In genomic region chr2:33704352-33704751, GRCh38 we compare ENCODE assay signal across 20 cellular contexts.
DNase-seq lines count a peak whose midpoint lies in the region; ATAC-seq, FAIRE-seq and TF ChIP-seq lines count a peak whose summit lies in the region.
"Had no signal": no experiment of that assay in that cellular context is flagged by ENCODE, and none has a peak within 500 bp of the region (broad histone marks: within the 10 kb centered on the region; RNA-seq: fewer than 3 reads in every experiment).

No MANE protein-coding gene starts in this region.

- intact Hi-C loops in endothelial cell of umbilical vein (cut with micrococcal nuclease) = no loop called here

- no peak overlapping the region for H3K9ac ChIP-seq in endothelial cell of umbilical vein (replicated peaks; ENCODE audit: extremely low read depth, insufficient read depth, low read length)

- CTCF ChIA-PET in endothelial cell of umbilical vein (lab: Charles Lee) = no interaction called here

- peak; percentile 83 for FAIRE-seq in endothelial cell of umbilical vein (lab: Jason Lieb, UNC)
- FAIRE-seq: G401.6, H54, HTR-8/SVneo had no signal

- no peak for TF ChIP-seq CTCF in endothelial cell of umbilical vein (IDR thresholded peaks at IDR 0.05; ENCODE audit: extremely low read depth in 1 of 2, insufficient read depth in 1 of 2, low read depth in 1 of 2, low read length in 2 of 2)
- no peak for TF ChIP-seq CTCF in neural crest cell (conservative IDR thresholded peaks at IDR 0.05)

- no peak for ATAC-seq in GM21619 (IDR thresholded peaks at IDR 0.05; ENCODE audit: unreplicated experiment)

- H3K36me3 ChIP-seq in HAP-1 (replicated peaks) (no peaks in the 10 kb centered on the region), SJSA1 (no peaks in the 10 kb centered on the region), endothelial cell of umbilical vein (ENCODE audit: control insufficient read depth in 2 of 2, extremely low read depth in 1 of 2, insufficient read depth in 2 of 2, low read length in 2 of 2) (no peaks in the 10 kb centered on the region)

- POLR2A ChIA-PET in endothelial cell of umbilical vein (lab: Charles Lee) = no interaction called here

- H3K27me3 ChIP-seq in HAP-1 (ENCODE audit: low read depth) (no peaks in the 10 kb centered on the region), SJSA1 (replicated peaks) (no peaks in the 10 kb centered on the region), endothelial cell of umbilical vein (ENCODE audit: control insufficient read depth in 2 of 2, insufficient read depth in 2 of 2, low read length in 2 of 2) (no peaks in the 10 kb centered on the region)

- H3K4me1 ChIP-seq in HAP-1 = peaks cover 2% of the 10 kb centered on the region
- peaks cover 12% of the 10 kb centered on the region for H3K4me1 ChIP-seq in SJSA1 (replicated peaks)
- peaks cover 17% of the 10 kb centered on the region for H3K4me1 ChIP-seq in endothelial cell of umbilical vein (ENCODE audit: control insufficient read depth, extremely low read depth, insufficient read depth, low read length)

- no peaks in the 10 kb centered on the region for H3K79me2 ChIP-seq in endothelial cell of umbilical vein (ENCODE audit: control insufficient read depth, insufficient read depth, low read length)

- peak overlapping the region; percentile 85 for H2AFZ ChIP-seq in endothelial cell of umbilical vein (ENCODE audit: low read depth, low read length)
- H2AFZ ChIP-seq: PC-9 had no signal

- DNase-seq in HAP-1 (ENCODE audit: low spot score in 2 of 2) (peak; percentile 14 to 64), SJSA1 (ENCODE audit: low read depth in 1 of 2, low spot score in 2 of 2) (peak in 1 of 2 experiments; percentile 18), endothelial cell of umbilical vein (ENCODE audit: low read depth, low spot score) (peak; percentile 62), neural crest cell (ENCODE audit: low read depth, low spot score) (no peak), NCI-H2171 treated with DMSO at 0.1 percent for 48 hours (lab: John Stamatoyannopoulos, UW) (no peak), hepatic stellate cell (ENCODE audit: low spot score) (no peak), NCI-H2196 treated with DMSO at 0.1 percent for 48 hours (lab: John Stamatoyannopoulos, UW; ENCODE audit: unreplicated experiment) (no peak)
- DNase-seq: HFFc6, MM.1S, NCI-H1092 treated with DMSO at 0.1 percent for 48 hours, NCI-H2081, NCI-H226, NCI-H524, PC-9 had no signal

- in situ Hi-C loops in HAP-1 (cut with MboI; ENCODE audit: low sequenced_read_pairs) = no loop called here

- H4K20me1 ChIP-seq in endothelial cell of umbilical vein (replicated peaks; ENCODE audit: control insufficient read depth, extremely low read depth, insufficient read depth, low read length) = no peaks in the 10 kb centered on the region

- peak overlapping the region; percentile 77 for H3K4me2 ChIP-seq in endothelial cell of umbilical vein (ENCODE audit: insufficient read depth, low read length)
- H3K4me2 ChIP-seq: PC-9 had no signal

- H3K9me3 ChIP-seq in HAP-1 (no peaks in the 10 kb centered on the region), SJSA1 (replicated peaks) (no peaks in the 10 kb centered on the region), endothelial cell of umbilical vein (replicated peaks; ENCODE audit: control insufficient read depth, insufficient read depth, low read length) (no peaks in the 10 kb centered on the region)

- H3K27ac Mint-ChIP-seq in neural crest cell (ENCODE audit: unreplicated experiment) = peak overlapping the region; percentile 23
- H3K27ac Mint-ChIP-seq: CD14-positive monocyte, HFFc6 had no signal

- dilution Hi-C loops in endothelial cell of umbilical vein (cut with MboI; ENCODE audit: extremely low pct_ligation_motif_present, low sequenced_read_pairs) = no loop called here

- H3K27ac ChIP-seq in SJSA1 (0 out of 2 replicates have a peak overlapping the region, but pooled peaks have one; percentile 10), endothelial cell of umbilical vein (ENCODE audit: insufficient read depth, low read depth, low read length) (peak overlapping the region; percentile 52)
- H3K27ac ChIP-seq: PC-9, RWPE1 had no signal

- peaks cover 2% of the 10 kb centered on the region for H3K9me3 Mint-ChIP-seq in neural crest cell
- H3K9me3 Mint-ChIP-seq: HFFc6 had no signal

- no TSS peak for BruUV-seq in endothelial cell of umbilical vein (replicated peaks; lab: Mats Ljungman, UMichigan)

- no peak for TF ChIP-seq POLR2A in endothelial cell of umbilical vein (IDR thresholded peaks at IDR 0.05; ENCODE audit: low read depth, low read length)

- H3K9me1 ChIP-seq in endothelial cell of umbilical vein (replicated peaks; ENCODE audit: control insufficient read depth, extremely low read depth, insufficient read depth, low read length) = no peaks in the 10 kb centered on the region

- H3K36me3 Mint-ChIP-seq in neural crest cell (ENCODE audit: low read depth) = no peaks in the 10 kb centered on the region
- H3K36me3 Mint-ChIP-seq: CD14-positive monocyte had no signal

- H3K4me3 ChIP-seq in HAP-1 (no peak overlapping the region), SJSA1 (no peak overlapping the region), endothelial cell of umbilical vein (replicated peaks in 1 of 3; ENCODE audit: insufficient read depth in 1 of 3, low read depth in 1 of 3, low read length in 3 of 3) (no peak overlapping the region)
- H3K4me3 ChIP-seq: PC-9 had no signal

- H3K27me3 Mint-ChIP-seq in neural crest cell (ENCODE audit: low read depth) = no peaks in the 10 kb centered on the region

- no peak overlapping the region for H3K4me3 Mint-ChIP-seq in neural crest cell
- H3K4me3 Mint-ChIP-seq: CD14-positive monocyte, HFFc6 had no signal

- H3K4me1 Mint-ChIP-seq in neural crest cell = peaks cover 24% of the 10 kb centered on the region
- H3K4me1 Mint-ChIP-seq: CD14-positive monocyte had no signal

TF ChIP-seq in endothelial cell of umbilical vein, 7 proteins besides CTCF, POLR2A, EP300 and RAD21:
- TF ChIP-seq MYC (IDR thresholded peaks at IDR 0.05; ENCODE audit: low read depth, low read length) (no peak), GATA2 (IDR thresholded peaks at IDR 0.05; ENCODE audit: insufficient read depth, insufficient read length, low read depth, low read length) (no peak), JUN (IDR thresholded peaks at IDR 0.05; ENCODE audit: borderline replicate concordance, insufficient read depth, insufficient read length, low read depth) (no peak), POLR2AphosphoS5 (IDR thresholded peaks at IDR 0.05; ENCODE audit: insufficient read depth, low read depth, low read length) (no peak)

Comparison
In these comparisons a context has a peak if more than half of its experiments do, and no peak if none do; other contexts are left out.
1. DNase-seq: peak in HAP-1 (2 of 2) and endothelial cell of umbilical vein (single experiment); none in neural crest cell (single experiment), NCI-H2171 treated with DMSO at 0.1 percent for 48 hours (single experiment), hepatic stellate cell (single experiment) and NCI-H2196 treated with DMSO at 0.1 percent for 48 hours (single experiment).